Comparison of ENCODE assay signal across 18 cellular contexts in the genomic region with DNA sequence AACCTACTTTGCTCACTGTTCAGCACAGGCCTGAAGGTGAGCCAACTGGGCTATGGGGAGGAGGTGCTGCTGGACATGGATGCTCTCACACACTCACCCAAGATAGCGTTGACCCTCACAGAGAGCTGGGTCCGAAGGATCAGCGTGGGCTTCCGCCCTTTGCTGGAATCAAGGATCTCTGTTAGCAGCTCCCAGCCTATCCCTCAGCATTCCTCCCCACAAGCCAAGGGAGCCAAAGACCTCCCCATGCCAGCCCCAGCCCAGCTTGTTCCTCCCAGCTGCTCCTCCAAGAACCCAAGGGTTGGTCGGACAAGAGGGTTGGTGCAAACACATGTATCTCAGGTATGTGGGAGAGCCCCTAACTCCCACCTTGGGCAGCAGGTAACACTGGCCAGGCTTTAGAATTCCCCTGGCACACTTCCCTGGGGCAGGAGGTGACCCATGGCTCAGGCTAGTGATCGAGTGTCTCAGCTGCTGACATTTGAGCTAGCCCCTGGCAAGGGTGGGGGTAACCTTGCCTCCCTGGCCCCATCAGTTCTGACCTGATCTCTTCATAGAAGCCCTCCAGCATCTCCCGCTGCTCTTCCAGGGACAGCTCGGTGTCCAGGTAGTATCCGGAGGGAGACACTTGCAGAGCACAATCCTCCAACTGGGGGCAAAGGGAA. TPM values are rescaled to one million over a fixed set of nuclear protein-coding genes. Genes with fewer than 3 reads are reported as not detected.
DNase-seq lines count a peak whose midpoint lies in the region; ATAC-seq, FAIRE-seq and TF ChIP-seq lines count a peak whose summit lies in the region.
"Had no signal": no experiment of that assay in that cellular context is flagged by ENCODE, and none has a peak within 500 bp of the region (broad histone marks: within the 10 kb centered on the region; RNA-seq: fewer than 3 reads in every experiment).

No MANE protein-coding gene starts in this region.

- H2AFZ ChIP-seq in ACC112 (ENCODE audit: low read length, unreplicated experiment) (no peak overlapping the region), osteoblast (ENCODE audit: low read length) (no peak overlapping the region)

- H3K4me2 ChIP-seq in osteoblast (ENCODE audit: insufficient read depth, low read length), result no peak overlapping the region

- H3K36me3 Mint-ChIP-seq in Caco-2 (ENCODE audit: insufficient read depth, unreplicated experiment) (peaks cover 46% of the 10 kb centered on the region), chondrocyte (ENCODE audit: low read depth) (peaks cover 18% of the 10 kb centered on the region)

- H3K27me3 ChIP-seq in ACC112 (ENCODE audit: insufficient read depth, low read length) (no peaks in the 10 kb centered on the region), Caco-2 (replicated peaks; ENCODE audit: control insufficient read depth, insufficient read depth, low read length) (no peaks in the 10 kb centered on the region), osteoblast (ENCODE audit: insufficient read depth, low read length) (no peaks in the 10 kb centered on the region), small intestine (ENCODE audit: control insufficient read depth in 2 of 2, insufficient read depth in 2 of 2, low read length in 2 of 2) (no peaks in the 10 kb centered on the region)
- H3K27me3 ChIP-seq: Peyer's patch had no signal

- CTCF ChIA-PET in Caco-2 (lab: Charles Lee), result interaction anchor here (0.6 to 0.8 kb wide), 2 partner anchors 12 to 87 kb away, joined by 3 to 4 read pairs; a partner anchor contains a TSS

- no peaks in the 10 kb centered on the region for H3K27me3 Mint-ChIP-seq in Caco-2 (ENCODE audit: insufficient read depth, unreplicated experiment)
- no peaks in the 10 kb centered on the region for H3K27me3 Mint-ChIP-seq in chondrocyte (ENCODE audit: low read depth)
- H3K27me3 Mint-ChIP-seq: CD4-positive, CD25-positive, alpha-beta regulatory T cell had no signal

- H3K4me3 Mint-ChIP-seq in Caco-2 (ENCODE audit: unreplicated experiment), result no peak overlapping the region
- H3K4me3 Mint-ChIP-seq in chondrocyte (ENCODE audit: unreplicated experiment), result no peak overlapping the region
- H3K4me3 Mint-ChIP-seq: CD4-positive, CD25-positive, alpha-beta regulatory T cell had no signal

- peaks cover 31% of the 10 kb centered on the region; the same call in 1 of the 2 replicates for H3K36me3 ChIP-seq in ACC112 (ENCODE audit: insufficient read depth, low read length)
- no peaks in the 10 kb centered on the region for H3K36me3 ChIP-seq in Caco-2 (ENCODE audit: control insufficient read depth, insufficient read depth, low read length)
- H3K36me3 ChIP-seq in osteoblast (ENCODE audit: insufficient read depth, low read length), result peaks cover 58% of the 10 kb centered on the region
- peaks cover 8 to 12% of the 10 kb centered on the region in 2 donors for H3K36me3 ChIP-seq in small intestine (ENCODE audit: control insufficient read depth in 2 of 2, insufficient read depth in 2 of 2, low read length in 2 of 2)

- peak overlapping the region; percentile 3 for H3K27ac Mint-ChIP-seq in Caco-2 (ENCODE audit: unreplicated experiment)
- H3K27ac Mint-ChIP-seq in chondrocyte (ENCODE audit: unreplicated experiment), result no peak overlapping the region

- POLR2A ChIA-PET in Caco-2 (lab: Charles Lee), result interaction anchor here (0.6 kb wide), 1 partner anchor 101 kb away, joined by 3 read pairs; no protein-coding TSS in a partner anchor

- no TSS peak for BruUV-seq in Caco-2 (replicated peaks; lab: Mats Ljungman, UMichigan)

- H3K4me3 ChIP-seq in ACC112 (ENCODE audit: low read depth, low read length) (no peak overlapping the region), Caco-2 (ENCODE audit: low read depth, low read length) (no peak overlapping the region), osteoblast (ENCODE audit: insufficient read depth, low read length) (no peak overlapping the region), small intestine (ENCODE audit: low read depth in 1 of 2, low read length in 2 of 2) (no peak overlapping the region)
- H3K4me3 ChIP-seq: Peyer's patch had no signal

- ATAC-seq in HG03135 (IDR thresholded peaks at IDR 0.05; ENCODE audit: unreplicated experiment), result no peak

- H3K9me3 Mint-ChIP-seq in Caco-2 (ENCODE audit: unreplicated experiment), result no peaks in the 10 kb centered on the region
- H3K9me3 Mint-ChIP-seq in chondrocyte (ENCODE audit: low read depth), result no peaks in the 10 kb centered on the region

- FAIRE-seq in small intestine (lab: Jason Lieb, UNC), result no peak

- H3K4me1 ChIP-seq in ACC112 (ENCODE audit: control insufficient read depth, insufficient read depth, low read length, unreplicated experiment) (peaks cover 43% of the 10 kb centered on the region), Caco-2 (peaks cover 26% of the 10 kb centered on the region), osteoblast (ENCODE audit: insufficient read depth, low read length) (peaks cover 43% of the 10 kb centered on the region), small intestine (ENCODE audit: control insufficient read depth in 2 of 2, insufficient read depth in 1 of 2, low read depth in 1 of 2, low read length in 1 of 2) (peaks cover 2% of the 10 kb centered on the region in 2 donors)

- WGBS in small intestine, 3 donors, result 93 to 94% (median 93%) methylated on average over 9 of the region's 9 CpGs

- TF ChIP-seq CTCF in Caco-2 (IDR thresholded peaks at IDR 0.05; ENCODE audit: insufficient read depth in 1 of 2, low read depth in 1 of 2, low read length in 1 of 2, severe bottlenecking in 1 of 2, unreplicated experiment in 1 of 2) (no peak), chondrocyte (IDR thresholded peaks at IDR 0.05) (no peak), osteoblast (IDR thresholded peaks at IDR 0.05; ENCODE audit: extremely low read depth, low read depth, low read length) (no peak)

- H4K20me1 ChIP-seq in osteoblast (ENCODE audit: insufficient read depth, low read length), result peaks cover 10% of the 10 kb centered on the region

- H3K79me2 ChIP-seq in ACC112 (ENCODE audit: control insufficient read depth, insufficient read depth, low read length, unreplicated experiment), result peaks cover 37% of the 10 kb centered on the region
- peaks cover 59% of the 10 kb centered on the region for H3K79me2 ChIP-seq in osteoblast (ENCODE audit: insufficient read depth, low read length)

- DNase-seq in Caco-2 (no peak), chondrocyte (ENCODE audit: low spot score) (peak; percentile 52), osteoblast (ENCODE audit: insufficient read length, low spot score, missing footprints) (peak; percentile 21), small intestine (no peak), cerebellar cortex (ENCODE audit: low spot score) (no peak)
- no peak for DNase-seq in stimulated activated naive CD4-positive, alpha-beta T cell (lab: John Stamatoyannopoulos, UW)
- DNase-seq: ACHN; CD4-positive, CD25-positive, alpha-beta regulatory T cell; GOT3; Karpas-422; MM.1S; NCI-H1105 treated with DMSO at 0.1 percent for 48 hours; NCI-H187; NCI-H510A; SHP77 treated with DMSO at 0.1 percent for 48 hours had no signal

- H3K27ac ChIP-seq in ACC112 (ENCODE audit: low read depth, low read length), result 0 out of 2 replicates have a peak overlapping the region, but pooled peaks have one; percentile 98
- no peak overlapping the region for H3K27ac ChIP-seq in osteoblast (ENCODE audit: low read depth, low read length)
- no peak overlapping the region for H3K27ac ChIP-seq in small intestine (ENCODE audit: low read depth in 1 of 2, low read length in 1 of 2)

- H3K4me1 Mint-ChIP-seq in Caco-2 (ENCODE audit: low read depth, unreplicated experiment) (peaks cover 17% of the 10 kb centered on the region), chondrocyte (ENCODE audit: low read depth) (peaks cover 35% of the 10 kb centered on the region)

- intact Hi-C loops in Caco-2 (cut with micrococcal nuclease; ENCODE audit: unreplicated experiment), result no loop called here

- no peaks in the 10 kb centered on the region for H3K9me3 ChIP-seq in Caco-2
- H3K9me3 ChIP-seq in osteoblast (ENCODE audit: low read depth, low read length), result no peaks in the 10 kb centered on the region
- no peaks in the 10 kb centered on the region for H3K9me3 ChIP-seq in small intestine (ENCODE audit: control insufficient read depth, low read depth)
- H3K9me3 ChIP-seq: Peyer's patch had no signal

RNA-seq across cellular contexts. Expression of a gene that starts 8.3 kb away (rescaled TPM):
- total RNA-seq in Caco-2 (2022) (59.1 and 69.0 TPM in 2 replicates), chondrocyte (32.9 to 50.1 TPM (median 35.6 TPM) in 3 replicates), osteoblast (27.4 and 28.2 TPM in 2 replicates)
- polyA plus RNA-seq in small intestine, result 10 to 100 TPM; 12.8 to 19.7 (median 18.9) TPM

RNA-seq across cellular contexts. Expression of a gene that starts 9.8 kb away (rescaled TPM):
- total RNA-seq in Caco-2 (2022), result 2.3 and 2.4 TPM in 2 replicates
- total RNA-seq in chondrocyte, result 3.0 to 5.6 TPM (median 3.4 TPM) in 3 replicates
- 2.9 and 3.6 TPM in 2 replicates for total RNA-seq in osteoblast
- under 1 TPM in 2 of 3 donors, not detected in 1; 0.39 to 0.54 TPM for polyA plus RNA-seq in small intestine
- polyA plus RNA-seq: CD4-positive, CD25-positive, alpha-beta regulatory T cell had no signal

RNA-seq across cellular contexts. Expression of a gene that starts 12.0 kb away (rescaled TPM):
- 63.8 and 69.7 TPM in 2 replicates for total RNA-seq in Caco-2 (2022)
- total RNA-seq in chondrocyte, result 41.7 to 55.7 TPM (median 43.2 TPM) in 3 replicates
- total RNA-seq in osteoblast, result 22.4 and 25.3 TPM in 2 replicates
- 100 to 1,000 TPM in 2 of 3 donors, 10 to 100 TPM in 1; 83.2 to 153 (median 121) TPM for polyA plus RNA-seq in small intestine

RNA-seq across cellular contexts. Expression of a gene that starts 40.0 kb away (rescaled TPM):
- total RNA-seq in Caco-2 (2022) (27.8 and 28.7 TPM in 2 replicates), chondrocyte (1.1 to 1.2 TPM (median 1.1 TPM) in 3 replicates), osteoblast (0.29 and 0.36 TPM in 2 replicates)
- 100 to 1,000 TPM in 1 of 3 donors, 10 to 100 TPM in 2; 36.3 to 101 (median 89.7) TPM for polyA plus RNA-seq in small intestine

RNA-seq across cellular contexts. Expression of a gene that starts 40.4 kb away (rescaled TPM):
- total RNA-seq in Caco-2 (2022) (91.0 and 96.4 TPM in 2 replicates), chondrocyte (17.5 to 22.4 TPM (median 18.9 TPM) in 3 replicates), osteoblast (31.8 and 41.6 TPM in 2 replicates)
- 1 to 10 TPM; 1.6 to 5.2 (median 4.7) TPM for polyA plus RNA-seq in small intestine

Comparison
In these comparisons a context has a peak if more than half of its experiments do, and no peak if none do; other contexts are left out.
1. DNase-seq: peak in chondrocyte (single experiment) and osteoblast (single experiment); none in Caco-2 (0 of 2), small intestine (single experiment), stimulated activated naive CD4-positive, alpha-beta T cell (0 of 6) and cerebellar cortex (single experiment).